24 cellular contexts compared by ENCODE assay signal in genomic region chr3:45781841-45782240, GRCh38. TPM values are rescaled to one million over a fixed set of nuclear protein-coding genes. Genes with fewer than 3 reads are reported as not detected.
"Had no signal": no experiment of that assay in that cellular context is flagged by ENCODE, and none has a peak within 500 bp of the region (broad histone marks: within the 10 kb centered on the region; RNA-seq: fewer than 3 reads in every experiment).

No MANE protein-coding gene starts in this region.

- H3K9me3 Mint-ChIP-seq: natural killer cell treated with Interleukin-12 subunit alpha and Interleukin-12 subunit beta and Interleukin-15 and Interleukin-18, amount 100 ng/mL, for 72 hours had no signal

- ATAC-seq: heart left ventricle; left colon; left ventricle myocardium superior; natural killer cell treated with Interleukin-12 subunit alpha and Interleukin-12 subunit beta and Interleukin-15 and Interleukin-18, amount 100 ng/mL, for 72 hours; psoas muscle; sciatic nerve had no signal

- H3K4me3 Mint-ChIP-seq: natural killer cell treated with Interleukin-12 subunit alpha and Interleukin-12 subunit beta and Interleukin-15 and Interleukin-18, amount 100 ng/mL, for 72 hours; neural progenitor cell had no signal

- H3K9me3 ChIP-seq: heart left ventricle, psoas muscle, thyroid gland, upper lobe of left lung had no signal

- DNase-seq: dermis blood vessel endothelial cell; erythroblast; foreskin melanocyte; heart left ventricle; hippocampal formation; left colon; left ventricle myocardium superior; mesenchymal stem cell; midbrain; occipital lobe; psoas muscle; retina; stimulated activated CD4-positive, alpha-beta T cell treated with anti-CD3 and anti-CD28 coated beads, Interleukin-4, amount 100 ng/mL, for 4 hours; stimulated activated naive CD4-positive, alpha-beta T cell; thyroid gland; upper lobe of left lung had no signal

- H3K36me3 ChIP-seq: heart left ventricle, neural progenitor cell, thyroid gland, upper lobe of left lung had no signal

- H3K27me3 Mint-ChIP-seq: natural killer cell treated with Interleukin-12 subunit alpha and Interleukin-12 subunit beta and Interleukin-15 and Interleukin-18, amount 100 ng/mL, for 72 hours had no signal

- H3K4me3 ChIP-seq: heart left ventricle, lung, neural progenitor cell, psoas muscle, skin epidermis, thyroid gland, upper lobe of left lung had no signal

- H3K27ac ChIP-seq: heart left ventricle, neural progenitor cell, parathyroid adenoma, psoas muscle, skin epidermis, thyroid gland, upper lobe of left lung had no signal

- H3K27me3 ChIP-seq: heart left ventricle, neural progenitor cell, thyroid gland, upper lobe of left lung had no signal

- H3K4me1 Mint-ChIP-seq: neural progenitor cell had no signal

- H3K27ac Mint-ChIP-seq: natural killer cell treated with Interleukin-12 subunit alpha and Interleukin-12 subunit beta and Interleukin-15 and Interleukin-18, amount 100 ng/mL, for 72 hours; neural progenitor cell had no signal

- H3K36me3 Mint-ChIP-seq: natural killer cell treated with Interleukin-12 subunit alpha and Interleukin-12 subunit beta and Interleukin-15 and Interleukin-18, amount 100 ng/mL, for 72 hours; neural progenitor cell had no signal

- H3K4me1 ChIP-seq: heart left ventricle, neural progenitor cell, parathyroid adenoma, psoas muscle, thyroid gland, upper lobe of left lung had no signal

RNA-seq across cellular contexts. Expression of gene SLC6A20, which starts 14.5 kb away (rescaled TPM):
- total RNA-seq: dermis blood vessel endothelial cell; endothelial cell of umbilical vein; glomerular endothelial cell; left ventricle myocardium superior; natural killer cell treated with Interleukin-12 subunit alpha and Interleukin-12 subunit beta and Interleukin-15 and Interleukin-18, amount 100 ng/mL, for 72 hours had no signal
